Comparison of ENCODE assay signal across 18 cellular contexts in the genomic region with DNA sequence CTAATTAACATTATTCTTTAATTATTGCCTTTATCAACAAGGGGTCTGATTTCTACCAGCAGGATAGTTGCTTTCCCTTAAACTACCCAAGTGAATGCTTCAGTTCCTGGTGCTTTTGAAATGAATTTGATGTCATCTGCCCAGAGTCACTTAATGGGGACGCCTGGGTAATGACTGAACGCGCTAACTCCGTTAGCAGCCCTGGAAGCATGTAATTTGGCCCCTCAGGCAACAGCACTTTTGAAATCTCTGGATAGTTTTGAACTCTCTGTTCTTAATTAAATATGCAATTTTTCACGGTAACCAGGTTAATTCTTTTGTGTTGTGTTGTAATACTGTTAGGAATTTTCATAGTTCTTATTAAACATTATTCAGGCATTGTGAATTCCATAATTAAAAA. TPM values are rescaled to one million over a fixed set of nuclear protein-coding genes. Genes with fewer than 3 reads are reported as not detected.
DNase-seq lines count a peak whose midpoint lies in the region; ATAC-seq, FAIRE-seq and TF ChIP-seq lines count a peak whose summit lies in the region.
"Had no signal": no experiment of that assay in that cellular context is flagged by ENCODE, and none has a peak within 500 bp of the region (broad histone marks: within the 10 kb centered on the region; RNA-seq: fewer than 3 reads in every experiment).

No MANE protein-coding gene starts in this region.

- SMC1A ChIA-PET in GM12878 (lab: Charles Lee; ENCODE audit: uncharacterized antibody, unreplicated experiment): no interaction called here

- H3K4me1 ChIP-seq in GM12878 (ENCODE audit: control insufficient read depth, insufficient read depth, low read length) (peaks cover 11% of the 10 kb centered on the region), neutrophil (ENCODE audit: control insufficient read depth in 1 of 2, insufficient read depth in 1 of 2, low read depth in 1 of 2, low read length in 1 of 2) (peaks cover 15 to 20% of the 10 kb centered on the region in 2 experiments)

- TF ChIP-seq POLR2A in GM12878 (IDR thresholded peaks at IDR 0.05; ENCODE audit: low read depth, low read length): no peak

- ATAC-seq in activated CD4-positive, alpha-beta T cell treated with anti-CD3 and anti-CD28 coated beads for 36 hours: no peak
- ATAC-seq in GM12878 (no peak), HG03457 (IDR thresholded peaks at IDR 0.05; ENCODE audit: unreplicated experiment) (no peak)

- no peak for TF ChIP-seq CTCF in GM12878 (IDR thresholded peaks at IDR 0.05 in 2 of 3, conservative IDR thresholded peaks at IDR 0.05 in 1 of 3; ENCODE audit: control insufficient read depth in 2 of 3, extremely low read depth in 1 of 3, insufficient read depth in 1 of 3, low read depth in 3 of 3, low read length in 3 of 3)
- no peak for TF ChIP-seq CTCF in neutrophil (IDR thresholded peaks at IDR 0.05)

- H3K27ac Mint-ChIP-seq in activated CD4-positive, alpha-beta T cell treated with anti-CD3 and anti-CD28 coated beads for 36 hours: peak overlapping the region; percentile 99

- POLR2A ChIA-PET in activated CD4-positive, alpha-beta T cell treated with anti-CD3 and anti-CD28 coated beads for 36 hours (lab: Charles Lee): no interaction called here
- POLR2A ChIA-PET in GM12878 (lab: Charles Lee): no interaction called here

- no peak for TF ChIP-seq EP300 in GM12878 (IDR thresholded peaks at IDR 0.05; ENCODE audit: borderline replicate concordance in 1 of 2, control insufficient read depth in 1 of 2, low read depth in 2 of 2, low read length in 2 of 2)

- CTCF ChIA-PET in activated CD4-positive, alpha-beta T cell treated with anti-CD3 and anti-CD28 coated beads for 36 hours (lab: Charles Lee): interaction anchor here (0.6 kb wide), 1 partner anchor 1416 kb away, joined by 3 read pairs; no protein-coding TSS in a partner anchor
- CTCF ChIA-PET in GM12878 (lab: Yijun Ruan, JAX): interaction anchor here (0.6 kb wide), 1 partner anchor 1047 kb away, joined by 3 read pairs; no protein-coding TSS in a partner anchor

- in situ Hi-C loops in GM12878 (cut with MboI): no loop called here

- no peaks in the 10 kb centered on the region for H3K79me2 ChIP-seq in GM12878 (ENCODE audit: control insufficient read depth, insufficient read depth, low read length)

- no peaks in the 10 kb centered on the region; a peak in 1 of 4 replicates for H3K27me3 ChIP-seq in GM12878 (replicated peaks in 1 of 2; ENCODE audit: control insufficient read depth in 2 of 2, insufficient read depth in 2 of 2, low read length in 1 of 2)
- peaks cover 2% of the 10 kb centered on the region for H3K27me3 ChIP-seq in neutrophil
- H3K27me3 ChIP-seq: ovary had no signal

- H3K9me3 Mint-ChIP-seq in activated CD4-positive, alpha-beta T cell treated with anti-CD3 and anti-CD28 coated beads for 36 hours (ENCODE audit: low read depth): peaks cover 13% of the 10 kb centered on the region

- peak overlapping the region; percentile 94; the same call in 1 of the 2 replicates for H2AFZ ChIP-seq in GM12878 (ENCODE audit: control insufficient read depth, low read depth, low read length)

- intact Hi-C loops in activated CD4-positive, alpha-beta T cell treated with anti-CD3 and anti-CD28 coated beads for 36 hours (cut with DNase I, micrococcal nuclease): loop anchor here in 1 of 2 experiments (1.0 kb wide), 1 partner anchor 281 kb away; no protein-coding TSS in a partner anchor
- intact Hi-C loops in GM12878 (cut with micrococcal nuclease; ENCODE audit: unreplicated experiment): no loop called here

- no TSS peak for BruUV-seq in GM12878 (replicated peaks; lab: Mats Ljungman, UMichigan)

- H3K9ac ChIP-seq in GM12878 (ENCODE audit: control insufficient read depth, insufficient read depth, low read length): no peak overlapping the region

- H3K4me3 ChIP-seq in GM12878 (no peak overlapping the region), neutrophil (ENCODE audit: low read depth in 1 of 2, low read length in 1 of 2) (no peak overlapping the region)
- H3K4me3 ChIP-seq: dorsolateral prefrontal cortex, ovary, smooth muscle cell had no signal

- H4K20me1 ChIP-seq in GM12878 (ENCODE audit: control insufficient read depth, insufficient read depth): no peaks in the 10 kb centered on the region

- WGBS in GM12878 (ENCODE audit: insufficient coverage, insufficient replicate concordance, low lambda C conversion rate, missing lambda C conversion rate): 94% methylated on average over 5 of the region's 5 CpGs

- no peak for FAIRE-seq in GM12878 (lab: Jason Lieb, UNC)
- FAIRE-seq: TTC549 had no signal

- H3K36me3 ChIP-seq in GM12878 (ENCODE audit: control insufficient read depth in 2 of 2, insufficient read depth in 2 of 2, low read length in 1 of 2) (no peaks in the 10 kb centered on the region), neutrophil (no peaks in the 10 kb centered on the region)
- H3K36me3 ChIP-seq: ovary had no signal

- no peak for DNase-seq in activated CD4-positive, alpha-beta T cell treated with anti-CD3 and anti-CD28 coated beads for 36 hours
- no peak for DNase-seq in activated CD4-positive, alpha-beta T cell treated with anti-CD3 and anti-CD28 coated beads, Interleukin-2, amount 50 U/mL, for 1 hour
- DNase-seq in NCI-H1105 treated with DMSO at 0.1 percent for 48 hours (lab: John Stamatoyannopoulos, UW) (peak; percentile 66), GM12878 (ENCODE audit: low read depth, low spot score) (no peak), SHP77 (lab: John Stamatoyannopoulos, UW) (no peak), HUDEP-2 (lab: John Stamatoyannopoulos, UW; ENCODE audit: unreplicated experiment in 76 of 76) (no peak)
- DNase-seq: ACHN, DMS 273 treated with DMSO at 0.1 percent for 48 hours, dorsolateral prefrontal cortex, GOT3, mesenchymal stem cell, NCI-H187, ovary had no signal

- H3K4me2 ChIP-seq in GM12878 (ENCODE audit: control insufficient read depth, insufficient read depth): no peak overlapping the region
- H3K4me2 ChIP-seq: smooth muscle cell had no signal

- no peak overlapping the region for H3K27ac ChIP-seq in GM12878 (ENCODE audit: control insufficient read depth, insufficient read depth)
- H3K27ac ChIP-seq in neutrophil: peak overlapping the region; percentile 68
- H3K27ac ChIP-seq: dorsolateral prefrontal cortex, ovary had no signal

- RAD21 ChIA-PET in GM12878 (lab: Charles Lee; ENCODE audit: unreplicated experiment): no interaction called here

- no peaks in the 10 kb centered on the region for H3K27me3 Mint-ChIP-seq in activated CD4-positive, alpha-beta T cell treated with anti-CD3 and anti-CD28 coated beads for 36 hours

- TF ChIP-seq RAD21 in GM12878 (IDR thresholded peaks at IDR 0.05; ENCODE audit: insufficient read depth, low read depth, low read length): no peak

- peaks cover 13% of the 10 kb centered on the region for H3K36me3 Mint-ChIP-seq in activated CD4-positive, alpha-beta T cell treated with anti-CD3 and anti-CD28 coated beads for 36 hours (ENCODE audit: low read depth)

- no peak overlapping the region for H3K4me3 Mint-ChIP-seq in activated CD4-positive, alpha-beta T cell treated with anti-CD3 and anti-CD28 coated beads for 36 hours

- peaks cover 28% of the 10 kb centered on the region for H3K4me1 Mint-ChIP-seq in activated CD4-positive, alpha-beta T cell treated with anti-CD3 and anti-CD28 coated beads for 36 hours

- H3K9me3 ChIP-seq in GM12878 (replicated peaks; ENCODE audit: control insufficient read depth, insufficient read depth, low read length): peaks cover 9% of the 10 kb centered on the region; the same call in 2 of the 3 replicates
- no peaks in the 10 kb centered on the region for H3K9me3 ChIP-seq in neutrophil
- H3K9me3 ChIP-seq: ovary had no signal

TF ChIP-seq in GM12878, 131 proteins besides CTCF, POLR2A, EP300 and RAD21 (continues in another document):
- TF ChIP-seq MXI1 (IDR thresholded peaks at IDR 0.05; ENCODE audit: low read depth, low read length) (no peak), POLR2AphosphoS5 (IDR thresholded peaks at IDR 0.05; ENCODE audit: low read length) (no peak), ZNF217 (IDR thresholded peaks at IDR 0.05) (no peak), ATF7 (IDR thresholded peaks at IDR 0.05; ENCODE audit: low read depth) (no peak), BCL11A (IDR thresholded peaks at IDR 0.05; ENCODE audit: low read depth, low read length) (no peak)
- TF ChIP-seq, protein P1, sequence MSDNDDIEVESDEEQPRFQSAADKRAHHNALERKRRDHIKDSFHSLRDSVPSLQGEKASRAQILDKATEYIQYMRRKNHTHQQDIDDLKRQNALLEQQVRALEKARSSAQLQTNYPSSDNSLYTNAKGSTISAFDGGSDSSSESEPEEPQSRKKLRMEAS (IDR thresholded peaks at IDR 0.05; ENCODE audit: low read depth, low read length): no peak
- TF ChIP-seq, protein P2, sequence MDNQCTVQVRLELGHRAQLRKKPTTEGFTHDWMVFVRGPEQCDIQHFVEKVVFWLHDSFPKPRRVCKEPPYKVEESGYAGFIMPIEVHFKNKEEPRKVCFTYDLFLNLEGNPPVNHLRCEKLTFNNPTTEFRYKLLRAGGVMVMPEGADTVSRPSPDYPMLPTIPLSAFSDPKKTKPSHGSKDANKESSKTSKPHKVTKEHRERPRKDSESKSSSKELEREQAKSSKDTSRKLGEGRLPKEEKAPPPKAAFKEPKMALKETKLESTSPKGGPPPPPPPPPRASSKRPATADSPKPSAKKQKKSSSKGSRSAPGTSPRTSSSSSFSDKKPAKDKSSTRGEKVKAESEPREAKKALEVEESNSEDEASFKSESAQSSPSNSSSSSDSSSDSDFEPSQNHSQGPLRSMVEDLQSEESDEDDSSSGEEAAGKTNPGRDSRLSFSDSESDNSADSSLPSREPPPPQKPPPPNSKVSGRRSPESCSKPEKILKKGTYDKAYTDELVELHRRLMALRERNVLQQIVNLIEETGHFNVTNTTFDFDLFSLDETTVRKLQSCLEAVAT (IDR thresholded peaks at IDR 0.05): no peak

RNA-seq across cellular contexts. Expression of gene CUX2, which starts 23.8 kb away (rescaled TPM):
- total RNA-seq in activated CD4-positive, alpha-beta T cell treated with anti-CD3 and anti-CD28 coated beads for 36 hours: under 1 TPM in 1 of 2 experiments, not detected in 1; 0.02 TPM
- total RNA-seq in GM12878 (2013; cell fraction: nucleolus; rRNA removed): 2.8 and 5.1 TPM in 2 replicates
- total RNA-seq in GM12878 (2014; rRNA removed) (0.60 and 0.62 TPM in 2 replicates), GM12878 (2014; rRNA removed; fragmentation: Illumina TruSeq; extraction: Trizol) (0.89 and 1.5 TPM in 2 replicates), GM12878 (2021) (2.3 and 2.8 TPM in 2 replicates)
- polyA plus RNA-seq in GM12878 (2011; ENCODE audit: low read depth): 0.18 TPM
- polyA plus RNA-seq in GM12878 (2011; rRNA removed) (0.14 and 0.17 TPM in 2 replicates), GM12878 (2014; fragmentation: Illumina TruSeq; extraction: Trizol) (1.4 and 1.6 TPM in 2 replicates), GM12878 (2014; fragmentation: Nextera tagmentation; extraction: Ambion mirVana) (under 1 TPM; 0.21 to 0.47 TPM), GM12878 (2014; rRNA removed) (0.99 and 1.2 TPM in 2 replicates), GM12878 (2016; fragmentation: Nextera tagmentation; extraction: Ambion mirVana) (under 1 TPM; 0.37 to 0.54 TPM)
- polyA plus RNA-seq in GM12878 (2011; cell fraction: cytosol; rRNA removed): 0.13 TPM in 2 replicates
- polyA plus RNA-seq in GM12878 (2011; cell fraction: nucleus; rRNA removed): 0.12 and 0.25 TPM in 2 replicates
- polyA plus RNA-seq in GM12878 (2012): 0.18 and 0.28 TPM in 2 replicates
- 0.07 and 0.21 TPM in 2 replicates for polyA minus RNA-seq in GM12878 (2011; rRNA and poly(A)+ RNA removed)
- polyA minus RNA-seq in GM12878 (2011; cell fraction: cytosol; rRNA and poly(A)+ RNA removed): not detected in 2 replicates
- 0.24 and 0.38 TPM in 2 replicates for polyA minus RNA-seq in GM12878 (2011; cell fraction: nucleus; rRNA and poly(A)+ RNA removed)
- total RNA-seq: Right ventricle myocardium inferior, smooth muscle cell had no signal
- polyA plus RNA-seq: smooth muscle cell had no signal
